20 cellular contexts compared by ENCODE assay signal in the genomic region with DNA sequence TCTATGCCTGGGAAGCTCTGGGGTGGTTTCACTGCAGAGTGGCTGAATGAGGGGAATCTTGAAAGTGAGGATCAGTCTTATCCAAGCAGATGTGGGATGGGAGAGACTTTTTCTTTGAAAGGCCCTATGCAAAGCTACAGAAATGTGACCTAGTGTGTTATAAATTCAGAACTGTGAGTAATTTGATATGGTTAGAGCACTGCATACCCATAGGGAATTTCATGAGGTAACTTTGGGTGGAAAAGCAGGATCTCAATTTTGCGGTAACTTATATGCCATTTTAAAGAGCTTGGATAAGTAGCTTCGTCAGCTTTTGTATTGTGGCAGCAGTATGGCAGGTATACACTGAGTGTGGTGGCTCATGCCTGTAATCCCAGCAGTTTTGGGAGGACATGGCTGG. TPM values are rescaled to one million over a fixed set of nuclear protein-coding genes. Genes with fewer than 3 reads are reported as not detected.
DNase-seq lines count a peak whose midpoint lies in the region; ATAC-seq, FAIRE-seq and TF ChIP-seq lines count a peak whose summit lies in the region.
"Had no signal": no experiment of that assay in that cellular context is flagged by ENCODE, and none has a peak within 500 bp of the region (broad histone marks: within the 10 kb centered on the region; RNA-seq: fewer than 3 reads in every experiment).

No MANE protein-coding gene starts in this region.

- H3K79me1 ChIP-seq in mesendoderm (ENCODE audit: low read length) = no peaks in the 10 kb centered on the region

- H3K36me3 ChIP-seq in mesendoderm (ENCODE audit: control insufficient read depth, insufficient read depth, low read length) = no peaks in the 10 kb centered on the region
- no peaks in the 10 kb centered on the region for H3K36me3 ChIP-seq in skeletal muscle tissue (ENCODE audit: control insufficient read depth in 3 of 3, insufficient read depth in 3 of 3, low read length in 3 of 3)
- no peaks in the 10 kb centered on the region for H3K36me3 ChIP-seq in Peyer's patch
- H3K36me3 ChIP-seq: BLaER1 treated with 17β-estradiol and CSF1 and Interleukin-3, amounts not matched to agents 10 nM and 100 nM; MG63; SJCRH30 had no signal

- TF ChIP-seq CTCF in WTC11 (IDR thresholded peaks at IDR 0.05) (no peak), Peyer's patch (IDR thresholded peaks at IDR 0.05) (no peak)

- H3K9me3 ChIP-seq in skeletal muscle tissue (ENCODE audit: control insufficient read depth in 3 of 3, low read length in 3 of 3) (no peaks in the 10 kb centered on the region), Peyer's patch (no peaks in the 10 kb centered on the region)
- H3K9me3 ChIP-seq: BLaER1 treated with 17β-estradiol and CSF1 and Interleukin-3, amounts not matched to agents 10 nM and 100 nM; MG63; SJCRH30 had no signal

- no peak overlapping the region for H2AK5ac ChIP-seq in mesendoderm (ENCODE audit: low read length)

- H3K4ac ChIP-seq in mesendoderm (ENCODE audit: low read depth, low read length) = no peak overlapping the region

- H2BK15ac ChIP-seq in mesendoderm (replicated peaks; ENCODE audit: low read depth) = no peak overlapping the region

- H3K79me2 ChIP-seq in mesendoderm (ENCODE audit: control insufficient read depth, insufficient read depth, low read length) = peaks cover 29% of the 10 kb centered on the region

- H3K4me3 ChIP-seq in mesendoderm (ENCODE audit: low read length) (no peak overlapping the region), skeletal muscle tissue (ENCODE audit: low read length in 3 of 3) (no peak overlapping the region), Peyer's patch (no peak overlapping the region)
- H3K4me3 ChIP-seq: BLaER1 treated with 17β-estradiol and CSF1 and Interleukin-3, amounts not matched to agents 10 nM and 100 nM; MG63; SJCRH30 had no signal

- no peak for TF ChIP-seq POLR2A in H54 (IDR thresholded peaks at IDR 0.05; ENCODE audit: low read depth, low read length)
- no peak for TF ChIP-seq POLR2A in Peyer's patch (IDR thresholded peaks at IDR 0.05)

- no peak overlapping the region for H2BK120ac ChIP-seq in mesendoderm (ENCODE audit: low read depth, low read length)

- CTCF ChIA-PET in WTC11 (lab: Charles Lee) = interaction anchor here (0.8 kb wide), 1 partner anchor 41 kb away, joined by 3 read pairs; the partner anchor contains the start of gene GULP1

- no peak overlapping the region for H3K9ac ChIP-seq in mesendoderm (ENCODE audit: low read length)
- no peak overlapping the region for H3K9ac ChIP-seq in skeletal muscle tissue (ENCODE audit: low read depth in 1 of 3, low read length in 3 of 3)
- H3K9ac ChIP-seq: BLaER1 treated with 17β-estradiol and CSF1 and Interleukin-3, amounts not matched to agents 10 nM and 100 nM had no signal

- peak overlapping the region; percentile 28 for H4K8ac ChIP-seq in mesendoderm (ENCODE audit: low read depth, low read length)

- ATAC-seq in WTC11 (no peak), HG03442 (IDR thresholded peaks at IDR 0.05; ENCODE audit: unreplicated experiment) (no peak)
- ATAC-seq in activated naive CD8-positive, alpha-beta T cell treated with anti-CD3 and anti-CD28 coated beads, Interleukin-2, amount 50 U/mL, for 24 hours = no peak

- H3K4me1 ChIP-seq in mesendoderm (ENCODE audit: control insufficient read depth, low read depth, low read length) (peaks cover 6% of the 10 kb centered on the region), skeletal muscle tissue (ENCODE audit: control insufficient read depth in 3 of 3, insufficient read depth in 3 of 3, low read length in 3 of 3) (peaks cover 3 to 13% (median 10%) of the 10 kb centered on the region in 3 donors), Peyer's patch (no peaks in the 10 kb centered on the region)
- H3K4me1 ChIP-seq: BLaER1 treated with 17β-estradiol and CSF1 and Interleukin-3, amounts not matched to agents 10 nM and 100 nM had no signal

- no peak overlapping the region for H2BK5ac ChIP-seq in mesendoderm (ENCODE audit: low read length)

- peaks cover 7% of the 10 kb centered on the region; the same call in 1 of the 2 replicates for H3K36me3 Mint-ChIP-seq in WTC11
- no peaks in the 10 kb centered on the region for H3K36me3 Mint-ChIP-seq in activated naive CD8-positive, alpha-beta T cell treated with anti-CD3 and anti-CD28 coated beads, Interleukin-2, amount 50 U/mL, for 24 hours (ENCODE audit: low read depth)
- H3K36me3 Mint-ChIP-seq: CD8-positive, alpha-beta memory T cell; IgD-negative memory B cell had no signal

- H3K27ac ChIP-seq in mesendoderm (ENCODE audit: low read depth, low read length) (no peak overlapping the region), skeletal muscle tissue (ENCODE audit: low read depth, low read length) (peak overlapping the region; percentile 61), Peyer's patch (no peak overlapping the region)
- H3K27ac ChIP-seq: BLaER1 treated with 17β-estradiol and CSF1 and Interleukin-3, amounts not matched to agents 10 nM and 100 nM; HL-60 had no signal

- no peak for DNase-seq in H54 (ENCODE audit: insufficient read length, low spot score)
- no peak for DNase-seq in WTC11 (ENCODE audit: low spot score)
- no peak for DNase-seq in mesendoderm
- DNase-seq in activated naive CD8-positive, alpha-beta T cell treated with anti-CD3 and anti-CD28 coated beads, Interleukin-2, amount 50 U/mL, for 24 hours = no peak
- no peak for DNase-seq in Peyer's patch
- DNase-seq: CD8-positive, alpha-beta memory T cell; DND-41; GOT3; Kasumi-1; MG63; NCI-H1048; NCI-H1436 treated with DMSO at 0.1 percent for 48 hours; NCI-H345; NCI-H524 treated with DMSO at 0.1 percent for 48 hours had no signal

- H3K4me1 Mint-ChIP-seq in WTC11 = peaks cover 44% of the 10 kb centered on the region
- H3K4me1 Mint-ChIP-seq in activated naive CD8-positive, alpha-beta T cell treated with anti-CD3 and anti-CD28 coated beads, Interleukin-2, amount 50 U/mL, for 24 hours = no peaks in the 10 kb centered on the region
- H3K4me1 Mint-ChIP-seq: CD8-positive, alpha-beta memory T cell; IgD-negative memory B cell had no signal

- H3K56ac ChIP-seq in mesendoderm (ENCODE audit: low read length) = no peak overlapping the region

- no peak overlapping the region for H3K4me3 Mint-ChIP-seq in WTC11
- H3K4me3 Mint-ChIP-seq in activated naive CD8-positive, alpha-beta T cell treated with anti-CD3 and anti-CD28 coated beads, Interleukin-2, amount 50 U/mL, for 24 hours = no peak overlapping the region
- H3K4me3 Mint-ChIP-seq: CD8-positive, alpha-beta memory T cell; IgD-negative memory B cell had no signal

- H3K4me2 ChIP-seq in mesendoderm (ENCODE audit: low read length) = no peak overlapping the region
- H3K4me2 ChIP-seq: BLaER1 treated with 17β-estradiol and CSF1 and Interleukin-3, amounts not matched to agents 10 nM and 100 nM had no signal

- POLR2A ChIA-PET in WTC11 (lab: Charles Lee) = interaction anchor here (0.8 kb wide), 1 partner anchor 19 kb away, joined by 3 read pairs; no protein-coding TSS in a partner anchor

- H3K18ac ChIP-seq in mesendoderm (ENCODE audit: low read length) = no peak overlapping the region

- H3K27me3 ChIP-seq in mesendoderm (ENCODE audit: insufficient read depth, low read length, poor library complexity) (no peaks in the 10 kb centered on the region), skeletal muscle tissue (ENCODE audit: control insufficient read depth in 3 of 3, insufficient read depth in 3 of 3, low read length in 3 of 3) (no peaks in the 10 kb centered on the region), Peyer's patch (no peaks in the 10 kb centered on the region)
- H3K27me3 ChIP-seq: BLaER1 treated with 17β-estradiol and CSF1 and Interleukin-3, amounts not matched to agents 10 nM and 100 nM; MG63; SJCRH30 had no signal

- no CpG with 5 or more reads among the region's 2 CpGs for WGBS in mesendoderm (ENCODE audit: extremely low coverage, insufficient coverage, low lambda C conversion rate)

- H4K5ac ChIP-seq in mesendoderm (ENCODE audit: low read length) = no peak overlapping the region

- no peaks in the 10 kb centered on the region for H3K27me3 Mint-ChIP-seq in WTC11 (ENCODE audit: low read depth)
- no peaks in the 10 kb centered on the region for H3K27me3 Mint-ChIP-seq in activated naive CD8-positive, alpha-beta T cell treated with anti-CD3 and anti-CD28 coated beads, Interleukin-2, amount 50 U/mL, for 24 hours
- H3K27me3 Mint-ChIP-seq: CD8-positive, alpha-beta memory T cell; IgD-negative memory B cell had no signal

- no peaks in the 10 kb centered on the region for H3K9me3 Mint-ChIP-seq in WTC11
- H3K9me3 Mint-ChIP-seq in activated naive CD8-positive, alpha-beta T cell treated with anti-CD3 and anti-CD28 coated beads, Interleukin-2, amount 50 U/mL, for 24 hours = no peaks in the 10 kb centered on the region
- H3K9me3 Mint-ChIP-seq: CD8-positive, alpha-beta memory T cell had no signal

- H3K23ac ChIP-seq in mesendoderm (ENCODE audit: low read length) = no peak overlapping the region

- peak; percentile 11 for FAIRE-seq in H54 (lab: Jason Lieb, UNC)

- peak overlapping the region; percentile 63 for H3K27ac Mint-ChIP-seq in WTC11
- H3K27ac Mint-ChIP-seq in activated naive CD8-positive, alpha-beta T cell treated with anti-CD3 and anti-CD28 coated beads, Interleukin-2, amount 50 U/mL, for 24 hours = no peak overlapping the region
- H3K27ac Mint-ChIP-seq: IgD-negative memory B cell had no signal

TF ChIP-seq in WTC11, 78 proteins besides CTCF, POLR2A, EP300 and RAD21 (continues in another document):
- TF ChIP-seq ZNF416 (CRISPR knock-in tag; IDR thresholded peaks at IDR 0.05) = no peak
- TF ChIP-seq USF1 (CRISPR knock-in tag; IDR thresholded peaks at IDR 0.05) = no peak
- no peak for TF ChIP-seq ZNF671 (CRISPR knock-in tag; IDR thresholded peaks at IDR 0.05)
- TF ChIP-seq, protein P1, sequence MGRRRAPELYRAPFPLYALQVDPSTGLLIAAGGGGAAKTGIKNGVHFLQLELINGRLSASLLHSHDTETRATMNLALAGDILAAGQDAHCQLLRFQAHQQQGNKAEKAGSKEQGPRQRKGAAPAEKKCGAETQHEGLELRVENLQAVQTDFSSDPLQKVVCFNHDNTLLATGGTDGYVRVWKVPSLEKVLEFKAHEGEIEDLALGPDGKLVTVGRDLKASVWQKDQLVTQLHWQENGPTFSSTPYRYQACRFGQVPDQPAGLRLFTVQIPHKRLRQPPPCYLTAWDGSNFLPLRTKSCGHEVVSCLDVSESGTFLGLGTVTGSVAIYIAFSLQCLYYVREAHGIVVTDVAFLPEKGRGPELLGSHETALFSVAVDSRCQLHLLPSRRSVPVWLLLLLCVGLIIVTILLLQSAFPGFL (CRISPR knock-in tag; IDR thresholded peaks at IDR 0.05; ENCODE audit: borderline replicate concordance) = no peak
- TF ChIP-seq ZNF219 (CRISPR knock-in tag; IDR thresholded peaks at IDR 0.05; ENCODE audit: borderline replicate concordance) = no peak
- TF ChIP-seq NR3C1 (CRISPR knock-in tag; conservative IDR thresholded peaks at IDR 0.05; ENCODE audit: low read depth) = no peak

RNA-seq across cellular contexts. Expression of gene GULP1, which starts 40.9 kb away (rescaled TPM):
- total RNA-seq in WTC11 (2021) (75.1 to 82.1 TPM (median 80.5 TPM) in 3 replicates), skeletal muscle tissue (21.9 TPM), Peyer's patch (100 to 1,000 TPM in 1 of 4 donors, 10 to 100 TPM in 3; 18.8 to 101 (median 29.3) TPM)
- 69.6 TPM for polyA plus RNA-seq in mesendoderm (2013, experiment 1 of 2)
- 72.0 TPM for polyA plus RNA-seq in mesendoderm (2013, experiment 2 of 2)
- total RNA-seq: CD8-positive, alpha-beta memory T cell had no signal
- polyA plus RNA-seq: CD8-positive, alpha-beta memory T cell; IgD-negative memory B cell had no signal
